ENCODE assay signal across 17 cellular contexts in the genomic region with DNA sequence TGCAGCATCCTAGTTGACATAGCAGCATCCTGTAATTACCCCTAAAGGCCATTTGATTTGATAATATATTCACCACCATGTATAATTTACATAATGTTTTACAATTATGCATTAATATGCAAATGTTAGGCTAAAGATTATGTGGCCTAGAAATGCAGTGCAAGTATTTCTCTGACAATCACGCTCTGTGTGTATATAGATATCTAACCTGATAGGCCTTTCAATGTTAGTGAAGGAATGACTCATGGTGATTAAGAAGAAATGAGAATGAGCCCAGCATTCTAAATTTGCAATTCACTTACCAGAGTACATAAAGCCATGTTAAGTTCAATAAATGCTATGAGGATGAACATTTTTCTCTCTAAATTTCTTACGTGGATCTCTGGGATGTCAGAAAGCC.
DNase-seq lines count a peak whose midpoint lies in the region; ATAC-seq and TF ChIP-seq lines count a peak whose summit lies in the region.
"Had no signal": no experiment of that assay in that cellular context is flagged by ENCODE, and none has a peak within 500 bp of the region (broad histone marks: within the 10 kb centered on the region; RNA-seq: fewer than 3 reads in every experiment).

No MANE protein-coding gene starts in this region.

- no peak overlapping the region for H3K56ac ChIP-seq in IMR-90 (ENCODE audit: extremely low read depth, insufficient read depth, low read length)
- no peak overlapping the region for H3K56ac ChIP-seq in mesendoderm (ENCODE audit: low read length)

- H3K79me1 ChIP-seq in IMR-90 (ENCODE audit: low read depth in 1 of 2, low read length in 2 of 2) (no peaks in the 10 kb centered on the region), mesendoderm (ENCODE audit: low read length) (no peaks in the 10 kb centered on the region)

- no peaks in the 10 kb centered on the region for H4K20me1 ChIP-seq in IMR-90 (ENCODE audit: insufficient read depth, low read length)
- H4K20me1 ChIP-seq: BLaER1 treated with 17β-estradiol and CSF1 and Interleukin-3, amounts not matched to agents 10 nM and 100 nM had no signal

- BruUV-seq in IMR-90 (replicated peaks; lab: Mats Ljungman, UMichigan) = no TSS peak

- H2BK20ac ChIP-seq in IMR-90 (ENCODE audit: low read depth, low read length) = no peak overlapping the region

- H3K18ac ChIP-seq in IMR-90 (ENCODE audit: low read depth, low read length) (no peak overlapping the region), mesendoderm (ENCODE audit: low read length) (no peak overlapping the region)

- H2AK9ac ChIP-seq in IMR-90 (replicated peaks; ENCODE audit: low read depth, low read length, poor library complexity) = no peak overlapping the region

- no peak overlapping the region for H3K4ac ChIP-seq in IMR-90 (ENCODE audit: low read depth, low read length)
- H3K4ac ChIP-seq in mesendoderm (ENCODE audit: low read depth, low read length) = no peak overlapping the region

- peaks cover 0 to 7% (median under 1%) of the 10 kb centered on the region in 3 donors for H3K27me3 Mint-ChIP-seq in immature natural killer cell (ENCODE audit: low read depth in 3 of 3)
- no peaks in the 10 kb centered on the region for H3K27me3 Mint-ChIP-seq in T-helper 17 cell
- H3K27me3 Mint-ChIP-seq: CD8-positive, alpha-beta memory T cell had no signal

- no peak for TF ChIP-seq RAD21 in IMR-90 (IDR thresholded peaks at IDR 0.05; ENCODE audit: low read length)

- H3K27ac ChIP-seq in IMR-90 (ENCODE audit: insufficient read depth, low read length) (no peak overlapping the region), mesendoderm (ENCODE audit: low read depth, low read length) (no peak overlapping the region)
- H3K27ac ChIP-seq: BLaER1 treated with 17β-estradiol and CSF1 and Interleukin-3, amounts not matched to agents 10 nM and 100 nM; RWPE1 had no signal

- peak; percentile 57 to 75 for ATAC-seq in activated CD4-positive, CD25-positive, alpha-beta regulatory T cell treated with anti-CD3 and anti-CD28 coated beads, Interleukin-2, amount 50 U/mL, for 24 hours
- peak; percentile 83 for ATAC-seq in IMR-90 (ENCODE audit: low read depth)
- ATAC-seq in T-helper 17 cell = no peak

- H3K4me1 Mint-ChIP-seq in immature natural killer cell = peaks cover 41 to 62% of the 10 kb centered on the region in 2 donors
- peaks cover 10% of the 10 kb centered on the region for H3K4me1 Mint-ChIP-seq in T-helper 17 cell

- no peaks in the 10 kb centered on the region for H3K36me3 ChIP-seq in IMR-90 (ENCODE audit: control insufficient read depth, insufficient read depth, low read length)
- H3K36me3 ChIP-seq in mesendoderm (ENCODE audit: control insufficient read depth, insufficient read depth, low read length) = no peaks in the 10 kb centered on the region
- H3K36me3 ChIP-seq: HAP-1 had no signal

- no peak overlapping the region for H3K4me3 ChIP-seq in IMR-90 (ENCODE audit: insufficient read depth, low read depth, low read length)
- H3K4me3 ChIP-seq in mesendoderm (ENCODE audit: low read length) = no peak overlapping the region
- H3K4me3 ChIP-seq: BLaER1 treated with 17β-estradiol and CSF1 and Interleukin-3, amounts not matched to agents 10 nM and 100 nM; HAP-1 had no signal

- H2BK5ac ChIP-seq in IMR-90 (ENCODE audit: low read depth, low read length, poor library complexity, severe bottlenecking) (no peak overlapping the region), mesendoderm (ENCODE audit: low read length) (no peak overlapping the region)

- H3K23ac ChIP-seq in IMR-90 (ENCODE audit: low read depth, low read length) (no peak overlapping the region), mesendoderm (ENCODE audit: low read length) (no peak overlapping the region)

- CTCF ChIA-PET in IMR-90 (lab: Yijun Ruan, JAX) = no interaction called here

- H2BK120ac ChIP-seq in IMR-90 (ENCODE audit: low read depth, low read length) = no peak overlapping the region
- no peak overlapping the region for H2BK120ac ChIP-seq in mesendoderm (ENCODE audit: low read depth, low read length)

- no CpG with 5 or more reads among the region's 2 CpGs for WGBS in IMR-90 (ENCODE audit: extremely low coverage in 2 of 2, insufficient read length in 1 of 2), 2 experiments
- no CpG with 5 or more reads among the region's 2 CpGs for WGBS in mesendoderm (ENCODE audit: extremely low coverage, insufficient coverage, low lambda C conversion rate)

- no peak overlapping the region for H4K5ac ChIP-seq in IMR-90 (ENCODE audit: low read depth, low read length)
- H4K5ac ChIP-seq in mesendoderm (ENCODE audit: low read length) = no peak overlapping the region

- H2AK5ac ChIP-seq in IMR-90 (ENCODE audit: low read depth, low read length) (no peak overlapping the region), mesendoderm (ENCODE audit: low read length) (no peak overlapping the region)

- in situ Hi-C loops in IMR-90 (cut with MboI; ENCODE audit: low sequenced_read_pairs) = no loop called here

- H3K27me3 ChIP-seq in IMR-90 (ENCODE audit: control insufficient read depth, insufficient read depth, low read length) (no peaks in the 10 kb centered on the region; the same call in 1 of the 2 replicates), mesendoderm (ENCODE audit: insufficient read depth, low read length, poor library complexity) (no peaks in the 10 kb centered on the region)
- H3K27me3 ChIP-seq: BLaER1 treated with 17β-estradiol and CSF1 and Interleukin-3, amounts not matched to agents 10 nM and 100 nM had no signal

- H3K27ac Mint-ChIP-seq in immature natural killer cell = peak overlapping the region; percentile 8 to 71 (median 46)
- H3K27ac Mint-ChIP-seq in T-helper 17 cell = no peak overlapping the region

- dilution Hi-C loops in IMR-90 (cut with HindIII; ENCODE audit: low sequenced_read_pairs, unreplicated experiment) = no loop called here

- H3K9ac ChIP-seq in IMR-90 (ENCODE audit: low read depth, low read length) (no peak overlapping the region), mesendoderm (ENCODE audit: low read length) (no peak overlapping the region)
- H3K9ac ChIP-seq: BLaER1 treated with 17β-estradiol and CSF1 and Interleukin-3, amounts not matched to agents 10 nM and 100 nM had no signal

- TF ChIP-seq POLR2A in IMR-90 (IDR thresholded peaks at IDR 0.05; ENCODE audit: low read depth, low read length) = no peak

- no peaks in the 10 kb centered on the region for H3K79me2 ChIP-seq in mesendoderm (ENCODE audit: control insufficient read depth, insufficient read depth, low read length)

- no peak overlapping the region for H4K91ac ChIP-seq in IMR-90 (ENCODE audit: insufficient read depth, low read depth, low read length)

- POLR2A ChIA-PET in IMR-90 (lab: Charles Lee; ENCODE audit: unreplicated experiment) = no interaction called here

- H3K9me1 ChIP-seq in IMR-90 (ENCODE audit: insufficient read depth, low read length) = no peaks in the 10 kb centered on the region

- H3K4me2 ChIP-seq in IMR-90 (ENCODE audit: low read depth, low read length) (no peak overlapping the region), mesendoderm (ENCODE audit: low read length) (no peak overlapping the region)
- H3K4me2 ChIP-seq: BLaER1 treated with 17β-estradiol and CSF1 and Interleukin-3, amounts not matched to agents 10 nM and 100 nM had no signal

- H4K8ac ChIP-seq in IMR-90 (ENCODE audit: low read depth in 2 of 2, low read length in 2 of 2) (no peak overlapping the region), mesendoderm (ENCODE audit: low read depth, low read length) (no peak overlapping the region)

- H3K9me3 ChIP-seq in IMR-90 (ENCODE audit: control insufficient read depth, insufficient read depth, low read length) = no peaks in the 10 kb centered on the region
- no peaks in the 10 kb centered on the region for H3K9me3 ChIP-seq in T-helper 17 cell (ENCODE audit: control insufficient read depth, low read length, poor library complexity, severe bottlenecking)
- H3K9me3 ChIP-seq: HAP-1 had no signal

- intact Hi-C loops in IMR-90 (cut with micrococcal nuclease) = no loop called here

- H3K4me1 ChIP-seq in IMR-90 (ENCODE audit: control insufficient read depth, insufficient read depth, low read length) (no peaks in the 10 kb centered on the region), mesendoderm (ENCODE audit: control insufficient read depth, low read depth, low read length) (no peaks in the 10 kb centered on the region)

- H2AFZ ChIP-seq in IMR-90 (replicated peaks; ENCODE audit: low read length, poor library complexity) = no peak overlapping the region

- no peak overlapping the region for H3K4me3 Mint-ChIP-seq in immature natural killer cell
- H3K4me3 Mint-ChIP-seq in T-helper 17 cell = no peak overlapping the region
- H3K4me3 Mint-ChIP-seq: CD8-positive, alpha-beta memory T cell had no signal

- H3K36me3 Mint-ChIP-seq in immature natural killer cell (peaks cover 0 to 10% (median 0%) of the 10 kb centered on the region in 3 donors), T-helper 17 cell (ENCODE audit: low read depth) (peaks cover 14% of the 10 kb centered on the region)

- no peaks in the 10 kb centered on the region for H3K9me3 Mint-ChIP-seq in immature natural killer cell
- H3K9me3 Mint-ChIP-seq: CD8-positive, alpha-beta memory T cell had no signal

- no peak overlapping the region for H3K14ac ChIP-seq in IMR-90 (replicated peaks; ENCODE audit: low read depth, low read length)

- TF ChIP-seq CTCF in IMR-90 (conservative IDR thresholded peaks at IDR 0.05; ENCODE audit: low read depth, low read length) = no peak

- H2BK15ac ChIP-seq in IMR-90 (ENCODE audit: low read depth, low read length) (no peak overlapping the region), mesendoderm (replicated peaks; ENCODE audit: low read depth) (no peak overlapping the region)

- DNase-seq in activated CD4-positive, CD25-positive, alpha-beta regulatory T cell treated with anti-CD3 and anti-CD28 coated beads, Interleukin-2, amount 50 U/mL, for 72 hours = no peak
- DNase-seq in IMR-90 (peak; percentile 44), astrocyte of the hippocampus (ENCODE audit: low read depth, low spot score) (peak; percentile 34), immature natural killer cell (no peak), T-helper 17 cell (no peak), mesendoderm (no peak)
- no peak for DNase-seq in effector CD4-positive, alpha-beta T cell
- DNase-seq: 8988T; CD8-positive, alpha-beta memory T cell; DMS79; NCI-H1417; NCI-H187 treated with DMSO at 0.1 percent for 48 hours; NCI-H345 had no signal

TF ChIP-seq in IMR-90, 13 proteins besides CTCF, POLR2A, EP300 and RAD21 (continues in another document):
- no peak for TF ChIP-seq USF2 (IDR thresholded peaks at IDR 0.05; ENCODE audit: low read depth, low read length)
- TF ChIP-seq RCOR1 (IDR thresholded peaks at IDR 0.05; ENCODE audit: insufficient replicate concordance, low read length) = no peak
- TF ChIP-seq CHD1 (IDR thresholded peaks at IDR 0.05; ENCODE audit: low read depth, low read length) = no peak
- no peak for TF ChIP-seq CEBPB (IDR thresholded peaks at IDR 0.05; ENCODE audit: low read depth, low read length)
- TF ChIP-seq SMC3 (IDR thresholded peaks at IDR 0.05; ENCODE audit: low read depth, low read length) = no peak

Comparison
In these comparisons a context has a peak if more than half of its experiments do, and no peak if none do; other contexts are left out.
1. DNase-seq: peak in IMR-90 (single experiment) and astrocyte of the hippocampus (single experiment); none in activated CD4-positive, CD25-positive, alpha-beta regulatory T cell treated with anti-CD3 and anti-CD28 coated beads, Interleukin-2, amount 50 U/mL, for 72 hours (single experiment), immature natural killer cell (0 of 3), effector CD4-positive, alpha-beta T cell (single experiment), T-helper 17 cell (0 of 3) and mesendoderm (single experiment).